19 cellular contexts compared by ENCODE assay signal in the genomic region with DNA sequence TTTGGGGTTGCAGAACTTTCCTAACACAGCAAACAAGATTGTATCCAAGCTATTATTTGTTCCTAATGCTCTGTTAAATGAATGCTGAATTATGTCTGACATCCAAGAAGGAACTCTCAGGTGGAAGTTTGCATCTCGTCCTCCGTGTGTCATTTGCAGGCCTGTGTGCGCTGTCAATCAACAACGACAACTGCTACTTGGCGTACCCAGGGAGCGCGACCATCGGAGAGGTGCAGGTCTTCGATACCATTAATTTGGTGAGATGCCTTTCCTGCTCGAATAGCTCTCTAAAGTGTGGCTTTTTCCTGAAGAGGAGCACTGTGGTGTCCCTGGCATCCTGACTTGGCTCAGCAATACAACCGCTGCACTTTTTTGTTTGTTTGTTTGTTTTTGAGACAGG. TPM values are rescaled to one million over a fixed set of nuclear protein-coding genes. Genes with fewer than 3 reads are reported as not detected.
DNase-seq lines count a peak whose midpoint lies in the region; ATAC-seq, FAIRE-seq and TF ChIP-seq lines count a peak whose summit lies in the region.
"Had no signal": no experiment of that assay in that cellular context is flagged by ENCODE, and none has a peak within 500 bp of the region (broad histone marks: within the 10 kb centered on the region; RNA-seq: fewer than 3 reads in every experiment).

No MANE protein-coding gene starts in this region.

- no peak for TF ChIP-seq POLR2A in sigmoid colon (IDR thresholded peaks at IDR 0.05)

- H3K27ac ChIP-seq in heart right ventricle (no peak overlapping the region), sigmoid colon (no peak overlapping the region)

- peaks cover 0 to 15% (median 0%) of the 10 kb centered on the region in 9 donors for H3K4me1 ChIP-seq in heart right ventricle
- no peaks in the 10 kb centered on the region for H3K4me1 ChIP-seq in sigmoid colon

- intact Hi-C loops in left ventricle myocardium superior (cut with micrococcal nuclease) = no loop called here
- intact Hi-C loops in heart right ventricle (cut with DNase I) = no loop called here
- intact Hi-C loops in sigmoid colon (cut with DNase I) = no loop called here

- H3K4me3 ChIP-seq in heart right ventricle = no peak overlapping the region
- no peak overlapping the region for H3K4me3 ChIP-seq in sigmoid colon

- no peak for ATAC-seq in left ventricle myocardium superior
- no peak for ATAC-seq in heart right ventricle
- no peak for ATAC-seq in left lobe of liver
- ATAC-seq: CD8-positive, alpha-beta T cell; HepG2 had no signal

- no peak for TF ChIP-seq CTCF in heart right ventricle (IDR thresholded peaks at IDR 0.05)
- no peak for TF ChIP-seq CTCF in sigmoid colon (IDR thresholded peaks at IDR 0.05)
- TF ChIP-seq CTCF in GM13977 (IDR thresholded peaks at IDR 0.05; ENCODE audit: extremely low read depth, insufficient read depth, missing control alignments) = no peak

- peak; percentile 77 for FAIRE-seq in urothelium cell line (lab: Jason Lieb, UNC)
- FAIRE-seq: D721Med, GM18507, HepG2, HTR-8/SVneo had no signal

- DNase-seq in left ventricle myocardium superior = peak; percentile 15
- no peak for DNase-seq in heart right ventricle
- DNase-seq in left lobe of liver (ENCODE audit: low spot score) = peak; percentile 15
- DNase-seq in sigmoid colon = peak; percentile 18
- no peak for DNase-seq in urothelium cell line (ENCODE audit: low spot score)
- DNase-seq in GM13977 (ENCODE audit: low spot score) = no peak
- no peak for DNase-seq in DMS79 treated with DMSO at 0.1 percent for 48 hours (lab: John Stamatoyannopoulos, UW)
- no peak for DNase-seq in inferior parietal cortex (ENCODE audit: extremely low spot score)
- DNase-seq: CD8-positive, alpha-beta T cell; COR-L47; DMS153; DND-41; GDM1; HCEC 1CT; HFFc6 had no signal

- in situ Hi-C loops in GM13977 (cut with MboI; ENCODE audit: low pct_unique_long_range_greater_than_20kb, low sequenced_read_pairs, unreplicated experiment) = no loop called here

- no peaks in the 10 kb centered on the region for H3K9me3 ChIP-seq in heart right ventricle
- no peaks in the 10 kb centered on the region for H3K9me3 ChIP-seq in sigmoid colon

- no peak for TF ChIP-seq EP300 in sigmoid colon (IDR thresholded peaks at IDR 0.05)

- H3K27me3 ChIP-seq in heart right ventricle = no peaks in the 10 kb centered on the region
- no peaks in the 10 kb centered on the region for H3K27me3 ChIP-seq in sigmoid colon

- peaks cover 0 to 99% (median 59%) of the 10 kb centered on the region in 9 donors for H3K36me3 ChIP-seq in heart right ventricle
- H3K36me3 ChIP-seq in sigmoid colon = peaks cover 22 to 93% (median 45%) of the 10 kb centered on the region in 4 donors

- 97% methylated on average over 11 of the region's 11 CpGs for WGBS in heart right ventricle, 2 donors
- WGBS in sigmoid colon, 2 donors = 97 to 98% methylated on average over 11 of the region's 11 CpGs

RNA-seq across cellular contexts. Expression of a gene that starts 26.9 kb away (rescaled TPM):
- 50.8 TPM for total RNA-seq in left ventricle myocardium superior
- total RNA-seq in heart right ventricle = 10 to 100 TPM; 38.2 to 60.7 (median 48.6) TPM
- 10 to 100 TPM; 15.9 to 33.4 TPM for polyA plus RNA-seq in heart right ventricle
- 37.0 TPM for total RNA-seq in left lobe of liver
- 10 to 100 TPM; 46.0 to 61.2 (median 49.5) TPM for total RNA-seq in sigmoid colon
- polyA plus RNA-seq in sigmoid colon = 10 to 100 TPM; 30.3 to 32.1 (median 30.6) TPM

Comparison
In these comparisons a context has a peak if more than half of its experiments do, and no peak if none do; other contexts are left out.
1. DNase-seq: peak in left ventricle myocardium superior (single experiment), left lobe of liver (single experiment) and sigmoid colon (single experiment); none in heart right ventricle (0 of 2), urothelium cell line (single experiment), GM13977 (single experiment), DMS79 treated with DMSO at 0.1 percent for 48 hours (single experiment) and inferior parietal cortex (single experiment).